ENCODE assay signal across 9 cellular contexts in genomic region chr14:73789996-73790581, GRCh38.
A peak's percentile ranks its signal among the peaks of the same experiment; 100 is the strongest.
DNase-seq lines count a peak whose midpoint lies in the region; ATAC-seq, FAIRE-seq and TF ChIP-seq lines count a peak whose summit lies in the region.
"Had no signal": no experiment of that assay in that cellular context is flagged by ENCODE, and none has a peak within 500 bp of the region (broad histone marks: within the 10 kb centered on the region; RNA-seq: fewer than 3 reads in every experiment).

No MANE protein-coding gene starts in this region.

- TF ChIP-seq CTCF in mesothelial cell of epicardium (IDR thresholded peaks at IDR 0.05; ENCODE audit: unreplicated experiment) (no peak), type B pancreatic cell (conservative IDR thresholded peaks at IDR 0.05) (no peak), pancreas (IDR thresholded peaks at IDR 0.05) (no peak)

- peaks cover 6 to 12% (median 7%) of the 10 kb centered on the region in 3 donors for H3K4me1 ChIP-seq in pancreas

- DNase-seq in SHP77 (lab: John Stamatoyannopoulos, UW) (peak; percentile 31 to 55), SHP77 treated with DMSO at 0.1 percent for 48 hours (lab: John Stamatoyannopoulos, UW) (no peak), dermis microvascular lymphatic vessel endothelial cell (ENCODE audit: low read depth in 2 of 2) (peak; percentile 96 to 98), mesothelial cell of epicardium (ENCODE audit: low spot score in 2 of 2, unreplicated experiment in 2 of 2) (no peak), type B pancreatic cell (ENCODE audit: extremely low spot score, unreplicated experiment) (no peak), pancreas (no peak), NCI-H2029 treated with DMSO at 0.1 percent for 48 hours (lab: John Stamatoyannopoulos, UW) (no peak)
- no peak for DNase-seq in activated CD8-positive, alpha-beta memory T cell treated with anti-CD3 and anti-CD28 coated beads, Interleukin-2, amount 50 U/mL, for 48 hours

- peak overlapping the region in 1 of 4 donors; percentile 25 for H3K27ac ChIP-seq in pancreas

- H3K4me3 ChIP-seq in pancreas, result no peak overlapping the region
- H3K4me3 ChIP-seq: A549 had no signal

- H3K4me1 Mint-ChIP-seq in mesothelial cell of epicardium (peaks cover 55% of the 10 kb centered on the region), type B pancreatic cell (ENCODE audit: unreplicated experiment) (peaks cover 59% of the 10 kb centered on the region)

- H3K4me3 Mint-ChIP-seq in mesothelial cell of epicardium, result no peak overlapping the region
- H3K4me3 Mint-ChIP-seq in type B pancreatic cell, result peak overlapping the region; percentile 23

- no peaks in the 10 kb centered on the region for H3K27me3 ChIP-seq in pancreas

- H3K36me3 ChIP-seq in pancreas, result no peaks in the 10 kb centered on the region

- no peaks in the 10 kb centered on the region for H3K27me3 Mint-ChIP-seq in mesothelial cell of epicardium (ENCODE audit: low read depth)
- H3K27me3 Mint-ChIP-seq in type B pancreatic cell, result no peaks in the 10 kb centered on the region

- H3K36me3 Mint-ChIP-seq in mesothelial cell of epicardium (no peaks in the 10 kb centered on the region), type B pancreatic cell (no peaks in the 10 kb centered on the region)

- H3K27ac Mint-ChIP-seq in mesothelial cell of epicardium (peak overlapping the region; percentile 98), type B pancreatic cell (peak overlapping the region; percentile 62)

- H3K9me3 ChIP-seq in pancreas, result no peaks in the 10 kb centered on the region
- H3K9me3 ChIP-seq: A549 had no signal

- no peak for FAIRE-seq in pancreas (lab: Jason Lieb, UNC)
- FAIRE-seq: A549 had no signal

- 71 to 76% methylated on average over 10 of the region's 10 CpGs for WGBS in pancreas, 2 donors

- ATAC-seq in pancreas, result no peak
- ATAC-seq: A549 had no signal

- intact Hi-C loops in pancreas (cut with DNase I), result no loop called here

- no peaks in the 10 kb centered on the region for H3K9me3 Mint-ChIP-seq in mesothelial cell of epicardium
- H3K9me3 Mint-ChIP-seq in type B pancreatic cell, result no peaks in the 10 kb centered on the region

Comparison
In these comparisons a context has a peak if more than half of its experiments do, and no peak if none do; other contexts are left out.
1. DNase-seq: peak in SHP77 (2 of 2) and dermis microvascular lymphatic vessel endothelial cell (2 of 2); none in SHP77 treated with DMSO at 0.1 percent for 48 hours (single experiment), mesothelial cell of epicardium (0 of 2), type B pancreatic cell (single experiment), pancreas (0 of 6), activated CD8-positive, alpha-beta memory T cell treated with anti-CD3 and anti-CD28 coated beads, Interleukin-2, amount 50 U/mL, for 48 hours (single experiment) and NCI-H2029 treated with DMSO at 0.1 percent for 48 hours (single experiment).